ENCODE assay signal across 1 cellular context in genomic region chrX:110418220-110418856, GRCh38.
TF ChIP-seq lines count a peak whose summit lies in the region.

No MANE protein-coding gene starts in this region.

TF ChIP-seq in WTC11, 78 proteins besides CTCF, POLR2A, EP300 and RAD21 (continued from another document):
- TF ChIP-seq ZNF281 (CRISPR knock-in tag; IDR thresholded peaks at IDR 0.05) = no peak
- TF ChIP-seq FOXJ3 (CRISPR knock-in tag; IDR thresholded peaks at IDR 0.05; ENCODE audit: borderline replicate concordance) = no peak
- TF ChIP-seq CDX4 (CRISPR knock-in tag; IDR thresholded peaks at IDR 0.05; ENCODE audit: borderline replicate concordance) = no peak
- no peak for TF ChIP-seq USF2 (CRISPR knock-in tag; IDR thresholded peaks at IDR 0.05)
